ENCODE assay signal across 7 cellular contexts in genomic region chr1:32180186-32181060, GRCh38. TPM values are rescaled to one million over a fixed set of nuclear protein-coding genes. Genes with fewer than 3 reads are reported as not detected.
DNase-seq lines count a peak whose midpoint lies in the region; FAIRE-seq and TF ChIP-seq lines count a peak whose summit lies in the region.

No MANE protein-coding gene starts in this region.

- no peaks in the 10 kb centered on the region for H3K27me3 ChIP-seq in endothelial cell of umbilical vein (ENCODE audit: control insufficient read depth in 2 of 2, insufficient read depth in 2 of 2, low read length in 2 of 2)
- no peaks in the 10 kb centered on the region for H3K27me3 ChIP-seq in testis

- TF ChIP-seq POLR2A in endothelial cell of umbilical vein (IDR thresholded peaks at IDR 0.05; ENCODE audit: low read depth, low read length): no peak
- no peak for TF ChIP-seq POLR2A in testis (IDR thresholded peaks at IDR 0.05)

- TF ChIP-seq CTCF in GM12875 (IDR thresholded peaks at IDR 0.05; ENCODE audit: borderline replicate concordance, insufficient read depth, low read depth, low read length) (no peak), endothelial cell of umbilical vein (IDR thresholded peaks at IDR 0.05; ENCODE audit: extremely low read depth in 1 of 2, insufficient read depth in 1 of 2, low read depth in 1 of 2, low read length in 2 of 2) (no peak), testis (IDR thresholded peaks at IDR 0.05) (no peak)

- peaks cover 45% of the 10 kb centered on the region for H3K79me2 ChIP-seq in endothelial cell of umbilical vein (ENCODE audit: control insufficient read depth, insufficient read depth, low read length)

- H3K9me1 ChIP-seq in endothelial cell of umbilical vein (replicated peaks; ENCODE audit: control insufficient read depth, extremely low read depth, insufficient read depth, low read length): no peaks in the 10 kb centered on the region

- peak overlapping the region; percentile 88 for H3K27ac ChIP-seq in endothelial cell of umbilical vein (ENCODE audit: insufficient read depth, low read depth, low read length)
- peak overlapping the region; percentile 95 for H3K27ac ChIP-seq in mesodermal cell (ENCODE audit: low read depth, low read length, severe bottlenecking)
- peak overlapping the region; percentile 92 to 96 for H3K27ac ChIP-seq in testis

- peaks cover 22% of the 10 kb centered on the region for H3K4me1 ChIP-seq in endothelial cell of umbilical vein (ENCODE audit: control insufficient read depth, extremely low read depth, insufficient read depth, low read length)
- H3K4me1 ChIP-seq in mesodermal cell (ENCODE audit: control insufficient read depth, insufficient read depth, low read length, poor library complexity, severe bottlenecking): peaks cover 12% of the 10 kb centered on the region
- H3K4me1 ChIP-seq in testis: peaks cover 30% of the 10 kb centered on the region

- H3K9ac ChIP-seq in endothelial cell of umbilical vein (replicated peaks; ENCODE audit: extremely low read depth, insufficient read depth, low read length): peak overlapping the region; percentile 95

- intact Hi-C loops in endothelial cell of umbilical vein (cut with micrococcal nuclease): loop anchor here (1.0 to 2.0 kb wide), 2 partner anchors 20 to 108 kb away; partner anchors contain the start of genes CCDC28B and TMEM39B
- intact Hi-C loops in testis (cut with DNase I; ENCODE audit: low total_unique reads): no loop called here

- CTCF ChIA-PET in endothelial cell of umbilical vein (lab: Charles Lee): interaction anchor here (1.1 to 2.3 kb wide), 3 partner anchors 36 to 105 kb away, joined by 4 to 13 read pairs (median 6); partner anchors contain the start of gene KPNA6

- POLR2A ChIA-PET in endothelial cell of umbilical vein (lab: Charles Lee): interaction anchor here (0.6 to 2.5 kb wide), 4 partner anchors 14 to 72 kb away, joined by 3 to 9 read pairs (median 4); partner anchors contain the start of genes CCDC28B and KPNA6

- no peak for DNase-seq in Jurkat, Clone E6-1 (ENCODE audit: low read depth, low spot score)
- DNase-seq in activated CD4-positive, alpha-beta T cell treated with anti-CD3 and anti-CD28 coated beads, Interleukin-2, amount 50 U/mL, for 48 hours: peak; percentile 41 to 49
- DNase-seq in endothelial cell of umbilical vein (ENCODE audit: low read depth, low spot score) (no peak), testis (peak; percentile 67), Kasumi-1 (lab: John Stamatoyannopoulos, UW) (no peak)

- BruUV-seq in endothelial cell of umbilical vein (replicated peaks; lab: Mats Ljungman, UMichigan): TSS peak; percentile 36

- WGBS in mesodermal cell (ENCODE audit: insufficient coverage in 2 of 2), 2 experiments: 8 to 13% methylated on average over 24 to 28 of the region's 36 CpGs
- WGBS in testis, 2 donors: 4 to 11% methylated on average over 10 to 36 of the region's 36 CpGs

- dilution Hi-C loops in endothelial cell of umbilical vein (cut with MboI; ENCODE audit: extremely low pct_ligation_motif_present, low sequenced_read_pairs): no loop called here

- H3K9me3 ChIP-seq in endothelial cell of umbilical vein (replicated peaks; ENCODE audit: control insufficient read depth, insufficient read depth, low read length) (no peaks in the 10 kb centered on the region), mesodermal cell (ENCODE audit: control insufficient read depth, low read length) (no peaks in the 10 kb centered on the region), testis (no peaks in the 10 kb centered on the region)

- peaks cover 10 to 12% of the 10 kb centered on the region in 2 experiments for H3K36me3 ChIP-seq in endothelial cell of umbilical vein (ENCODE audit: control insufficient read depth in 2 of 2, extremely low read depth in 1 of 2, insufficient read depth in 2 of 2, low read length in 2 of 2)
- H3K36me3 ChIP-seq in mesodermal cell (ENCODE audit: control insufficient read depth, insufficient read depth, low read length): peaks cover 52% of the 10 kb centered on the region
- no peaks in the 10 kb centered on the region for H3K36me3 ChIP-seq in testis (ENCODE audit: low read depth, missing control alignments)

- peak; percentile 71 for FAIRE-seq in endothelial cell of umbilical vein (lab: Jason Lieb, UNC)

- peak overlapping the region; percentile 96 for H3K4me2 ChIP-seq in endothelial cell of umbilical vein (ENCODE audit: insufficient read depth, low read length)

- H2AFZ ChIP-seq in endothelial cell of umbilical vein (ENCODE audit: low read depth, low read length): peak overlapping the region; percentile 34

- H3K4me3 ChIP-seq in GM12875 (ENCODE audit: low read depth, low read length): peak overlapping the region; percentile 87
- peak overlapping the region; percentile 84 for H3K4me3 ChIP-seq in Jurkat, Clone E6-1 (ENCODE audit: low read length)
- H3K4me3 ChIP-seq in endothelial cell of umbilical vein (replicated peaks in 1 of 3; ENCODE audit: insufficient read depth in 1 of 3, low read depth in 1 of 3, low read length in 3 of 3): peak overlapping the region; percentile 53 to 90 (median 89)
- peak overlapping the region; percentile 71 for H3K4me3 ChIP-seq in mesodermal cell (ENCODE audit: extremely low read depth, insufficient read depth, low read length, poor library complexity, severe bottlenecking)
- H3K4me3 ChIP-seq in testis: peak overlapping the region; percentile 65 to 66

- no peaks in the 10 kb centered on the region for H4K20me1 ChIP-seq in endothelial cell of umbilical vein (replicated peaks; ENCODE audit: control insufficient read depth, extremely low read depth, insufficient read depth, low read length)

RNA-seq across cellular contexts. Expression of gene TXLNA, which starts 0.9 kb away (rescaled TPM):
- 21.8 TPM for polyA plus RNA-seq in Jurkat, Clone E6-1 (2012; ENCODE audit: insufficient read depth, insufficient read length)
- total RNA-seq in endothelial cell of umbilical vein: 64.3 and 69.4 TPM in 2 replicates
- 41.8 and 44.6 TPM in 2 replicates for polyA plus RNA-seq in endothelial cell of umbilical vein
- 38.8 and 39.7 TPM in 2 replicates for polyA plus RNA-seq in endothelial cell of umbilical vein (2011; cell fraction: cytosol; rRNA removed)
- polyA plus RNA-seq in endothelial cell of umbilical vein (2011; cell fraction: nucleus; rRNA removed): 54.9 and 57.9 TPM in 2 replicates
- 27.5 and 29.5 TPM in 2 replicates for polyA plus RNA-seq in endothelial cell of umbilical vein (2012)
- polyA minus RNA-seq in endothelial cell of umbilical vein: 64.5 and 73.1 TPM in 2 replicates
- 22.0 TPM for polyA minus RNA-seq in endothelial cell of umbilical vein (2011; cell fraction: cytosol; rRNA and poly(A)+ RNA removed)
- polyA minus RNA-seq in endothelial cell of umbilical vein (2011; cell fraction: nucleus; rRNA and poly(A)+ RNA removed): 18.5 and 23.3 TPM in 2 replicates
- 34.1 TPM for polyA plus RNA-seq in mesodermal cell (2013, experiment 1 of 2)
- 28.4 TPM for polyA plus RNA-seq in mesodermal cell (2013, experiment 2 of 2)
- total RNA-seq in testis: 10 to 100 TPM; 67.6 to 69.2 TPM
- 52.6 TPM for polyA plus RNA-seq in testis (ENCODE audit: insufficient read depth, low read depth, low replicate concordance)

RNA-seq across cellular contexts. Expression of gene CCDC28B, which starts 20.0 kb away (rescaled TPM):
- 73.7 TPM for polyA plus RNA-seq in Jurkat, Clone E6-1 (2012; ENCODE audit: insufficient read depth, insufficient read length)
- total RNA-seq in endothelial cell of umbilical vein: 12.0 and 15.3 TPM in 2 replicates
- polyA plus RNA-seq in endothelial cell of umbilical vein: 14.8 and 19.1 TPM in 2 replicates
- polyA plus RNA-seq in endothelial cell of umbilical vein (2011; cell fraction: cytosol; rRNA removed): 15.1 and 21.3 TPM in 2 replicates
- polyA plus RNA-seq in endothelial cell of umbilical vein (2011; cell fraction: nucleus; rRNA removed): 7.9 and 8.0 TPM in 2 replicates
- 13.4 and 15.7 TPM in 2 replicates for polyA plus RNA-seq in endothelial cell of umbilical vein (2012)
- 8.3 and 10.1 TPM in 2 replicates for polyA minus RNA-seq in endothelial cell of umbilical vein
- polyA minus RNA-seq in endothelial cell of umbilical vein (2011; cell fraction: cytosol; rRNA and poly(A)+ RNA removed): not detected
- 1.1 and 3.2 TPM in 2 replicates for polyA minus RNA-seq in endothelial cell of umbilical vein (2011; cell fraction: nucleus; rRNA and poly(A)+ RNA removed)
- polyA plus RNA-seq in mesodermal cell (2013, experiment 1 of 2): 30.2 TPM
- 33.3 TPM for polyA plus RNA-seq in mesodermal cell (2013, experiment 2 of 2)
- 100 to 1,000 TPM in 1 of 2 donors, 10 to 100 TPM in 1; 67.5 to 105 TPM for total RNA-seq in testis
- 55.3 TPM for polyA plus RNA-seq in testis (ENCODE audit: insufficient read depth, low read depth, low replicate concordance)

RNA-seq across cellular contexts. Expression of gene IQCC, which starts 25.0 kb away (rescaled TPM):
- polyA plus RNA-seq in Jurkat, Clone E6-1 (2012; ENCODE audit: insufficient read depth, insufficient read length): 16.4 TPM
- total RNA-seq in endothelial cell of umbilical vein (1.8 and 2.2 TPM in 2 replicates), testis (10 to 100 TPM; 11.9 to 16.3 TPM)
- polyA plus RNA-seq in endothelial cell of umbilical vein (1.1 and 1.3 TPM in 2 replicates), testis (ENCODE audit: insufficient read depth, low read depth, low replicate concordance) (21.6 TPM)
- polyA plus RNA-seq in endothelial cell of umbilical vein (2011; cell fraction: cytosol; rRNA removed): 1.2 and 1.4 TPM in 2 replicates
- 1.8 and 2.0 TPM in 2 replicates for polyA plus RNA-seq in endothelial cell of umbilical vein (2011; cell fraction: nucleus; rRNA removed)
- polyA plus RNA-seq in endothelial cell of umbilical vein (2012): 1.0 and 1.2 TPM in 2 replicates
- 0.63 and 1.9 TPM in 2 replicates for polyA minus RNA-seq in endothelial cell of umbilical vein
- polyA minus RNA-seq in endothelial cell of umbilical vein (2011; cell fraction: cytosol; rRNA and poly(A)+ RNA removed): 4.3 TPM
- polyA minus RNA-seq in endothelial cell of umbilical vein (2011; cell fraction: nucleus; rRNA and poly(A)+ RNA removed): 0.82 and 1.3 TPM in 2 replicates
- 3.9 TPM for polyA plus RNA-seq in mesodermal cell (2013, experiment 1 of 2)
- 3.6 TPM for polyA plus RNA-seq in mesodermal cell (2013, experiment 2 of 2)

RNA-seq across cellular contexts. Expression of gene DCDC2B, which starts 28.5 kb away (rescaled TPM):
- polyA plus RNA-seq in Jurkat, Clone E6-1 (2012; ENCODE audit: insufficient read depth, insufficient read length): not detected
- total RNA-seq in endothelial cell of umbilical vein (not detected in 2 replicates), testis (1 to 10 TPM in 1 of 2 donors, under 1 TPM in 1; 0.81 to 1.7 TPM)
- polyA plus RNA-seq in endothelial cell of umbilical vein (not detected in 2 replicates), testis (ENCODE audit: insufficient read depth, low read depth, low replicate concordance) (2.6 TPM)
- polyA plus RNA-seq in endothelial cell of umbilical vein (2011; cell fraction: cytosol; rRNA removed): not detected in 2 replicates
- polyA plus RNA-seq in endothelial cell of umbilical vein (2011; cell fraction: nucleus; rRNA removed): not detected in 2 replicates
- polyA plus RNA-seq in endothelial cell of umbilical vein (2012): 0.12 TPM in 1 of 2 replicates, not detected in the other
- polyA minus RNA-seq in endothelial cell of umbilical vein: not detected in 2 replicates
- not detected for polyA minus RNA-seq in endothelial cell of umbilical vein (2011; cell fraction: cytosol; rRNA and poly(A)+ RNA removed)
- 0.24 TPM in 1 of 2 replicates, not detected in the other for polyA minus RNA-seq in endothelial cell of umbilical vein (2011; cell fraction: nucleus; rRNA and poly(A)+ RNA removed)
- polyA plus RNA-seq in mesodermal cell (2013, experiment 1 of 2): not detected
- polyA plus RNA-seq in mesodermal cell (2013, experiment 2 of 2): not detected

RNA-seq across cellular contexts. Expression of gene TMEM234, which starts 41.7 kb away (rescaled TPM):
- 8.7 TPM for polyA plus RNA-seq in Jurkat, Clone E6-1 (2012; ENCODE audit: insufficient read depth, insufficient read length)
- total RNA-seq in endothelial cell of umbilical vein (15.7 and 20.7 TPM in 2 replicates), testis (10 to 100 TPM; 35.9 to 58.3 TPM)
- polyA plus RNA-seq in endothelial cell of umbilical vein (21.3 and 23.2 TPM in 2 replicates), testis (ENCODE audit: insufficient read depth, low read depth, low replicate concordance) (31.8 TPM)
- 15.7 and 18.1 TPM in 2 replicates for polyA plus RNA-seq in endothelial cell of umbilical vein (2011; cell fraction: cytosol; rRNA removed)
- 68.7 and 93.2 TPM in 2 replicates for polyA plus RNA-seq in endothelial cell of umbilical vein (2011; cell fraction: nucleus; rRNA removed)
- 12.0 and 14.8 TPM in 2 replicates for polyA plus RNA-seq in endothelial cell of umbilical vein (2012)
- 30.8 and 31.6 TPM in 2 replicates for polyA minus RNA-seq in endothelial cell of umbilical vein
- polyA minus RNA-seq in endothelial cell of umbilical vein (2011; cell fraction: cytosol; rRNA and poly(A)+ RNA removed): 5.2 TPM
- polyA minus RNA-seq in endothelial cell of umbilical vein (2011; cell fraction: nucleus; rRNA and poly(A)+ RNA removed): 34.2 and 37.8 TPM in 2 replicates
- polyA plus RNA-seq in mesodermal cell (2013, experiment 1 of 2): 10.3 TPM
- 9.6 TPM for polyA plus RNA-seq in mesodermal cell (2013, experiment 2 of 2)

Comparison
In these comparisons a context has a peak if more than half of its experiments do, and no peak if none do; other contexts are left out.
1. DNase-seq: peak in activated CD4-positive, alpha-beta T cell treated with anti-CD3 and anti-CD28 coated beads, Interleukin-2, amount 50 U/mL, for 48 hours (2 of 2) and testis (single experiment); none in Jurkat, Clone E6-1 (single experiment), endothelial cell of umbilical vein (single experiment) and Kasumi-1 (0 of 2).
2. Peak in every context shown above with its lines, with median percentiles within 50 percentile points of each other: H3K4me3 ChIP-seq and H3K27ac ChIP-seq.